ENCODE assay signal across 1 cellular context in genomic region chr12:93434305-93434704, GRCh38.
TF ChIP-seq lines count a peak whose summit lies in the region.

No MANE protein-coding gene starts in this region.

TF ChIP-seq in GM12878, 131 proteins besides CTCF, POLR2A, EP300 and RAD21:
- TF ChIP-seq MTA3 (IDR thresholded peaks at IDR 0.05; ENCODE audit: borderline replicate concordance, low read length) (no peak), BHLHE40 (IDR thresholded peaks at IDR 0.05; ENCODE audit: borderline replicate concordance in 1 of 2, low read depth in 2 of 2, low read length in 1 of 2) (no peak), ATF2 (IDR thresholded peaks at IDR 0.05; ENCODE audit: low read length) (0 out of 2 replicates have a peak, but pooled peaks have one; percentile 17), CEBPZ (IDR thresholded peaks at IDR 0.05; ENCODE audit: low read depth, low read length) (no peak), MEF2B (IDR thresholded peaks at IDR 0.05; ENCODE audit: partially characterized antibody, poor library complexity, severe bottlenecking) (peak; percentile 37), NFIC (IDR thresholded peaks at IDR 0.05; ENCODE audit: low read depth, low read length) (peak; percentile 24; the same call in 1 of the 2 replicates), MEF2A (IDR thresholded peaks at IDR 0.05; ENCODE audit: insufficient read depth, low read depth, low read length) (peak; percentile 69)
